Comparison of ENCODE assay signal across 16 cellular contexts in the genomic region with DNA sequence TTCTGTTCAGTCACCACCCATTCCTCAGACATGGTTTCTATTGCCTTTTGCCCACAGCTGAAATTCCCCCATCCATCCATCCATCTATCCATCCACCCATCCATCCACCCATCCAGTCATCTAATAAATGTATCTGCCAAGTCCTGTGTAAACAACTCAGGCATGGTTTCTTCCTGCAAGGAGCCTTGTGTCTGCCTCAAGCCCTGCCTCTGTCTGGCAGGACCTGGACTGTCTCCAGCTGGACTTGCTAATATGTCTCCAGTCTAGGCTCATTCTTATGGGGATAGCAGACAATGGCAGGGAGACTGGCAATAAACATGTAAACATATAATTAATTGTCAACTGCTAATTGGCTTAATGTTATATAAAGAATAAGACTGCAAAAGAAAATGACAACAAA.
"Had no signal": no experiment of that assay in that cellular context is flagged by ENCODE, and none has a peak within 500 bp of the region (broad histone marks: within the 10 kb centered on the region; RNA-seq: fewer than 3 reads in every experiment).

No MANE protein-coding gene starts in this region.

- H3K4me1 ChIP-seq: pancreas had no signal

- H3K4me3 ChIP-seq: gastrocnemius medialis, heart right ventricle, pancreas, stomach, uterus had no signal

- H3K4me3 Mint-ChIP-seq: activated T-cell treated with anti-CD3 and anti-CD28 coated beads, Interleukin-2, amount 50 U/mL, for 24 hours; endodermal cell had no signal

- DNase-seq: activated effector memory CD4-positive, alpha-beta T cell treated with anti-CD3 and anti-CD28 coated beads, Interleukin-2, amount 50 U/mL, for 16 hours; activated T-cell treated with anti-CD3 and anti-CD28 coated beads, Interleukin-2, amount 50 U/mL, for 24 hours; amygdala; brain microvascular endothelial cell; cerebellar nuclear complex; gastrocnemius medialis; heart right ventricle; pancreas; stimulated activated CD4-positive, alpha-beta T cell treated with anti-CD3 and anti-CD28 coated beads, Interleukin-15, amount 100 ng/mL, for 24 hours; stimulated activated CD4-positive, alpha-beta T cell treated with anti-CD3 and anti-CD28 coated beads, Interleukin-4, amount 100 ng/mL, for 4 hours; stomach; T-helper 2 cell; uterus had no signal

- H3K9me3 Mint-ChIP-seq: activated naive CD4-positive, alpha-beta T cell treated with anti-CD3 and anti-CD28 coated beads, Interleukin-2, amount 50 U/mL, for 72 hours; activated T-cell treated with anti-CD3 and anti-CD28 coated beads, Interleukin-2, amount 50 U/mL, for 24 hours had no signal

- H3K27ac ChIP-seq: brain microvascular endothelial cell, gastrocnemius medialis, heart right ventricle, pancreas, stomach, uterus had no signal

- H3K36me3 Mint-ChIP-seq: activated naive CD4-positive, alpha-beta T cell treated with anti-CD3 and anti-CD28 coated beads, Interleukin-2, amount 50 U/mL, for 72 hours had no signal

- H3K36me3 ChIP-seq: brain microvascular endothelial cell, gastrocnemius medialis, heart right ventricle, pancreas, stomach, uterus had no signal

- H3K27ac Mint-ChIP-seq: activated naive CD4-positive, alpha-beta T cell treated with anti-CD3 and anti-CD28 coated beads, Interleukin-2, amount 50 U/mL, for 72 hours; activated T-cell treated with anti-CD3 and anti-CD28 coated beads, Interleukin-2, amount 50 U/mL, for 24 hours; endodermal cell had no signal

- H3K27me3 ChIP-seq: brain microvascular endothelial cell, gastrocnemius medialis, heart right ventricle, pancreas, stomach, uterus had no signal

- H3K9me3 ChIP-seq: gastrocnemius medialis, heart right ventricle, pancreas, stomach, uterus had no signal

- ATAC-seq: activated naive CD4-positive, alpha-beta T cell treated with anti-CD3 and anti-CD28 coated beads, Interleukin-2, amount 50 U/mL, for 72 hours; esophagus mucosa; gastrocnemius medialis; heart right ventricle; pancreas had no signal
